Comparison of ENCODE assay signal across 1 cellular context in the genomic region with DNA sequence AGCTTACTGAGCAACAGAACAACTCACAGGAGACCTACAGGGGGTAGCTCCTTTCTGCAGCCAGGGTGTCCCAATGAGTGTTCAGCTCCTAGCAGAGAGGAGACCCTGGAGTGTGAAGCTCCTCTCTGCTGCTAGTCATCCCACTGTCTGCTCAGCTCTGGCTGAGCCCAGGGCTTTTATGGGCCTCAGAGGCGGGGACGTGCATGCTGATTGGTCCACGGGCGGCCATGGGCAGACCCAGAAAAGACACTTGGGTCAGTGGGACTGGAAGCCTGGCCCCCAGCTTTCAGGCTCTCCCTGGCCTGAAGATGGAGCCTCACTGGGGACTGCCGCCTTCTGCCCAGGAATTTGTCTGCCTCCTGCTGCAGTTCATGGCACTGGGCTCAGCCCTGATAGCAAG.
TF ChIP-seq lines count a peak whose summit lies in the region.

No MANE protein-coding gene starts in this region.

TF ChIP-seq in HepG2, 621 proteins besides CTCF, POLR2A, EP300 and RAD21:
- TF ChIP-seq PRMT3 (CRISPR knock-in tag; IDR thresholded peaks at IDR 0.05; ENCODE audit: borderline replicate concordance, low read depth) (no peak), PHF8 (CRISPR knock-in tag; IDR thresholded peaks at IDR 0.05) (no peak), SKI (IDR thresholded peaks at IDR 0.05; ENCODE audit: partially characterized antibody) (no peak), HOXD1 (CRISPR knock-in tag; IDR thresholded peaks at IDR 0.05) (no peak), RORA (CRISPR knock-in tag; IDR thresholded peaks at IDR 0.05) (no peak), ZNF674 (CRISPR knock-in tag; IDR thresholded peaks at IDR 0.05; ENCODE audit: low read depth) (no peak), ZFP36L2 (CRISPR knock-in tag; IDR thresholded peaks at IDR 0.05) (no peak), CREM (IDR thresholded peaks at IDR 0.05) (no peak), CREM (CRISPR knock-in tag; IDR thresholded peaks at IDR 0.05) (no peak), SIX1 (CRISPR knock-in tag; IDR thresholded peaks at IDR 0.05; ENCODE audit: borderline replicate concordance) (no peak), MED8 (CRISPR knock-in tag; IDR thresholded peaks at IDR 0.05; ENCODE audit: insufficient replicate concordance) (no peak), ZSCAN9 (CRISPR knock-in tag; IDR thresholded peaks at IDR 0.05; ENCODE audit: borderline replicate concordance) (no peak), SRY (CRISPR knock-in tag; IDR thresholded peaks at IDR 0.05) (no peak), DNMT1 (CRISPR knock-in tag; IDR thresholded peaks at IDR 0.05) (no peak), ARNT (IDR thresholded peaks at IDR 0.05) (no peak)
- TF ChIP-seq, protein P1, sequence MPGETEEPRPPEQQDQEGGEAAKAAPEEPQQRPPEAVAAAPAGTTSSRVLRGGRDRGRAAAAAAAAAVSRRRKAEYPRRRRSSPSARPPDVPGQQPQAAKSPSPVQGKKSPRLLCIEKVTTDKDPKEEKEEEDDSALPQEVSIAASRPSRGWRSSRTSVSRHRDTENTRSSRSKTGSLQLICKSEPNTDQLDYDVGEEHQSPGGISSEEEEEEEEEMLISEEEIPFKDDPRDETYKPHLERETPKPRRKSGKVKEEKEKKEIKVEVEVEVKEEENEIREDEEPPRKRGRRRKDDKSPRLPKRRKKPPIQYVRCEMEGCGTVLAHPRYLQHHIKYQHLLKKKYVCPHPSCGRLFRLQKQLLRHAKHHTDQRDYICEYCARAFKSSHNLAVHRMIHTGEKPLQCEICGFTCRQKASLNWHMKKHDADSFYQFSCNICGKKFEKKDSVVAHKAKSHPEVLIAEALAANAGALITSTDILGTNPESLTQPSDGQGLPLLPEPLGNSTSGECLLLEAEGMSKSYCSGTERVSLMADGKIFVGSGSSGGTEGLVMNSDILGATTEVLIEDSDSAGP (CRISPR knock-in tag; IDR thresholded peaks at IDR 0.05; ENCODE audit: borderline replicate concordance), result no peak
- TF ChIP-seq, protein P2, sequence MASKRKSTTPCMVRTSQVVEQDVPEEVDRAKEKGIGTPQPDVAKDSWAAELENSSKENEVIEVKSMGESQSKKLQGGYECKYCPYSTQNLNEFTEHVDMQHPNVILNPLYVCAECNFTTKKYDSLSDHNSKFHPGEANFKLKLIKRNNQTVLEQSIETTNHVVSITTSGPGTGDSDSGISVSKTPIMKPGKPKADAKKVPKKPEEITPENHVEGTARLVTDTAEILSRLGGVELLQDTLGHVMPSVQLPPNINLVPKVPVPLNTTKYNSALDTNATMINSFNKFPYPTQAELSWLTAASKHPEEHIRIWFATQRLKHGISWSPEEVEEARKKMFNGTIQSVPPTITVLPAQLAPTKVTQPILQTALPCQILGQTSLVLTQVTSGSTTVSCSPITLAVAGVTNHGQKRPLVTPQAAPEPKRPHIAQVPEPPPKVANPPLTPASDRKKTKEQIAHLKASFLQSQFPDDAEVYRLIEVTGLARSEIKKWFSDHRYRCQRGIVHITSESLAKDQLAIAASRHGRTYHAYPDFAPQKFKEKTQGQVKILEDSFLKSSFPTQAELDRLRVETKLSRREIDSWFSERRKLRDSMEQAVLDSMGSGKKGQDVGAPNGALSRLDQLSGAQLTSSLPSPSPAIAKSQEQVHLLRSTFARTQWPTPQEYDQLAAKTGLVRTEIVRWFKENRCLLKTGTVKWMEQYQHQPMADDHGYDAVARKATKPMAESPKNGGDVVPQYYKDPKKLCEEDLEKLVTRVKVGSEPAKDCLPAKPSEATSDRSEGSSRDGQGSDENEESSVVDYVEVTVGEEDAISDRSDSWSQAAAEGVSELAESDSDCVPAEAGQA (IDR thresholded peaks at IDR 0.05; ENCODE audit: low read depth), result no peak
- TF ChIP-seq, protein P2 (CRISPR knock-in tag; IDR thresholded peaks at IDR 0.05; ENCODE audit: borderline replicate concordance), result no peak
- TF ChIP-seq, protein P3, sequence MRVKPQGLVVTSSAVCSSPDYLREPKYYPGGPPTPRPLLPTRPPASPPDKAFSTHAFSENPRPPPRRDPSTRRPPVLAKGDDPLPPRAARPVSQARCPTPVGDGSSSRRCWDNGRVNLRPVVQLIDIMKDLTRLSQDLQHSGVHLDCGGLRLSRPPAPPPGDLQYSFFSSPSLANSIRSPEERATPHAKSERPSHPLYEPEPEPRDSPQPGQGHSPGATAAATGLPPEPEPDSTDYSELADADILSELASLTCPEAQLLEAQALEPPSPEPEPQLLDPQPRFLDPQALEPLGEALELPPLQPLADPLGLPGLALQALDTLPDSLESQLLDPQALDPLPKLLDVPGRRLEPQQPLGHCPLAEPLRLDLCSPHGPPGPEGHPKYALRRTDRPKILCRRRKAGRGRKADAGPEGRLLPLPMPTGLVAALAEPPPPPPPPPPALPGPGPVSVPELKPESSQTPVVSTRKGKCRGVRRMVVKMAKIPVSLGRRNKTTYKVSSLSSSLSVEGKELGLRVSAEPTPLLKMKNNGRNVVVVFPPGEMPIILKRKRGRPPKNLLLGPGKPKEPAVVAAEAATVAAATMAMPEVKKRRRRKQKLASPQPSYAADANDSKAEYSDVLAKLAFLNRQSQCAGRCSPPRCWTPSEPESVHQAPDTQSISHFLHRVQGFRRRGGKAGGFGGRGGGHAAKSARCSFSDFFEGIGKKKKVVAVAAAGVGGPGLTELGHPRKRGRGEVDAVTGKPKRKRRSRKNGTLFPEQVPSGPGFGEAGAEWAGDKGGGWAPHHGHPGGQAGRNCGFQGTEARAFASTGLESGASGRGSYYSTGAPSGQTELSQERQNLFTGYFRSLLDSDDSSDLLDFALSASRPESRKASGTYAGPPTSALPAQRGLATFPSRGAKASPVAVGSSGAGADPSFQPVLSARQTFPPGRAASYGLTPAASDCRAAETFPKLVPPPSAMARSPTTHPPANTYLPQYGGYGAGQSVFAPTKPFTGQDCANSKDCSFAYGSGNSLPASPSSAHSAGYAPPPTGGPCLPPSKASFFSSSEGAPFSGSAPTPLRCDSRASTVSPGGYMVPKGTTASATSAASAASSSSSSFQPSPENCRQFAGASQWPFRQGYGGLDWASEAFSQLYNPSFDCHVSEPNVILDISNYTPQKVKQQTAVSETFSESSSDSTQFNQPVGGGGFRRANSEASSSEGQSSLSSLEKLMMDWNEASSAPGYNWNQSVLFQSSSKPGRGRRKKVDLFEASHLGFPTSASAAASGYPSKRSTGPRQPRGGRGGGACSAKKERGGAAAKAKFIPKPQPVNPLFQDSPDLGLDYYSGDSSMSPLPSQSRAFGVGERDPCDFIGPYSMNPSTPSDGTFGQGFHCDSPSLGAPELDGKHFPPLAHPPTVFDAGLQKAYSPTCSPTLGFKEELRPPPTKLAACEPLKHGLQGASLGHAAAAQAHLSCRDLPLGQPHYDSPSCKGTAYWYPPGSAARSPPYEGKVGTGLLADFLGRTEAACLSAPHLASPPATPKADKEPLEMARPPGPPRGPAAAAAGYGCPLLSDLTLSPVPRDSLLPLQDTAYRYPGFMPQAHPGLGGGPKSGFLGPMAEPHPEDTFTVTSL (CRISPR knock-in tag; IDR thresholded peaks at IDR 0.05; ENCODE audit: borderline replicate concordance), result no peak
